24 cellular contexts compared by ENCODE assay signal in genomic region chr7:20534543-20534942, GRCh38.
"Had no signal": no experiment of that assay in that cellular context is flagged by ENCODE, and none has a peak within 500 bp of the region (broad histone marks: within the 10 kb centered on the region; RNA-seq: fewer than 3 reads in every experiment).

No MANE protein-coding gene starts in this region.

- H3K4me3 ChIP-seq: coronary artery, dorsolateral prefrontal cortex, esophagus squamous epithelium, gastrocnemius medialis, heart right ventricle, left lung, lower lobe of right lung, mucosa of descending colon had no signal

- H3K27ac ChIP-seq: coronary artery, dorsolateral prefrontal cortex, epithelial cell of prostate, esophagus squamous epithelium, gastrocnemius medialis, heart right ventricle, left lung, lower lobe of right lung had no signal

- H3K9me3 ChIP-seq: esophagus squamous epithelium, gastrocnemius medialis, lower lobe of right lung, mucosa of descending colon had no signal

- H3K4me1 ChIP-seq: gastrocnemius medialis, heart right ventricle, left lung, lower lobe of right lung had no signal

- DNase-seq: dermis blood vessel endothelial cell; dorsolateral prefrontal cortex; effector CD4-positive, alpha-beta T cell; effector memory CD4-positive, alpha-beta T cell; erythroblast; esophagus squamous epithelium; foreskin fibroblast; foreskin melanocyte; gastrocnemius medialis; glutamatergic neuron; head of caudate nucleus; heart right ventricle; hippocampal formation; left cardiac atrium; left lung; left ventricle myocardium superior; lower lobe of right lung; mesenchymal stem cell; mucosa of descending colon had no signal

- H3K36me3 ChIP-seq: esophagus squamous epithelium, gastrocnemius medialis, heart right ventricle, left lung, lower lobe of right lung had no signal

- FAIRE-seq: colon, islet of Langerhans, keratinocyte had no signal

- H3K27me3 ChIP-seq: dorsolateral prefrontal cortex, esophagus squamous epithelium, gastrocnemius medialis, heart right ventricle, left lung had no signal
